In the genomic region with DNA sequence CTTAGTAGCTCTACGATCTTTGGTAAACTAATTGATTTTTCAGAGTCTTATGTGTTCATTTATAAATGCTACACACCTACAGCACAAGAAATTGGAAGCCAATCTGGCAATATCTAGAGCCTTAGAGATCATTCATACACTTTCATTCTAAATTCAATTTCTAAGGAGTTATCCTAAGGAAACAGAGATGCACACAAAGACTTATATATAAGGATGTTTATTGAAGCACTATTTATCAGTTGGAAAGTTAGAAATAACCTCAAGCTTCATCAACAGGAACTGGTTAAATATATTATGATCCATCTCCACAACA, we compare ENCODE assay signal across 7 cellular contexts. TPM values are rescaled to one million over a fixed set of nuclear protein-coding genes. Genes with fewer than 3 reads are reported as not detected.
DNase-seq lines count a peak whose midpoint lies in the region; ATAC-seq, FAIRE-seq and TF ChIP-seq lines count a peak whose summit lies in the region.
"Not testable (repeated sequence)": the region's sequence is repeated elsewhere in the genome, so short reads cannot be mapped to it uniquely, and the experiment has no call there.

No MANE protein-coding gene starts in this region.

- H4K20me1 ChIP-seq in HCT116 (ENCODE audit: insufficient read depth); PC-9 (ENCODE audit: insufficient read depth): not testable (repeated sequence)

- H3K4me2 ChIP-seq in HCT116 (ENCODE audit: low read length) (peak overlapping the region; percentile 65), PC-9 (peak overlapping the region; percentile 49)

- CTCF ChIA-PET in HCT116 (lab: Charles Lee); PC-9 (lab: Charles Lee): not testable (repeated sequence)
- CTCF ChIA-PET in WTC11 (lab: Charles Lee) = interaction anchor here (0.8 to 1.2 kb wide), 3 partner anchors 9 to 275 kb away, joined by 3 to 5 read pairs (median 4); no protein-coding TSS in a partner anchor

- peak overlapping the region; percentile 20 for H2AFZ ChIP-seq in ACC112 (ENCODE audit: low read length, unreplicated experiment)
- peak overlapping the region; percentile 36 for H2AFZ ChIP-seq in HCT116 (ENCODE audit: low read depth, low read length, poor library complexity, severe bottlenecking)
- not testable (repeated sequence) for H2AFZ ChIP-seq in PC-9

- H3K4me1 Mint-ChIP-seq in WTC11 = peaks cover 49% of the 10 kb centered on the region

- H3K4me3 Mint-ChIP-seq in WTC11 = not testable (repeated sequence)

- H3F3A ChIP-seq in PC-9 (ENCODE audit: insufficient read depth, low read depth) = peaks cover 14% of the 10 kb centered on the region

- H3K9me2 ChIP-seq in HCT116 (ENCODE audit: insufficient read depth); PC-9 (ENCODE audit: insufficient read depth): not testable (repeated sequence)

- 6 to 14% methylated on average over 1 of the region's 1 CpG for WGBS in pancreas, 2 donors

- not testable (repeated sequence) for TF ChIP-seq CTCF in HCT116 (IDR thresholded peaks at IDR 0.05 in 2 of 3, conservative IDR thresholded peaks at IDR 0.05 in 1 of 3; ENCODE audit: borderline replicate concordance in 1 of 3, insufficient read depth in 1 of 3, low read depth in 2 of 3, low read length in 2 of 3); PC-9 (conservative IDR thresholded peaks at IDR 0.05); WTC11 (IDR thresholded peaks at IDR 0.05); brain microvascular endothelial cell (IDR thresholded peaks at IDR 0.05; ENCODE audit: low read depth, low read length, missing control alignments); foreskin keratinocyte (conservative IDR thresholded peaks at IDR 0.05); pancreas (IDR thresholded peaks at IDR 0.05)

- peak; percentile 50 for ATAC-seq in HCT116
- not testable (repeated sequence) for ATAC-seq in WTC11, pancreas
- peak; percentile 33 for ATAC-seq in foreskin keratinocyte

- intact Hi-C loops in HCT116 (cut with micrococcal nuclease); PC-9 (cut with micrococcal nuclease; ENCODE audit: unreplicated experiment); pancreas (cut with DNase I): not testable (repeated sequence)

- not testable (repeated sequence) for H3K9ac ChIP-seq in HCT116 (ENCODE audit: low read length)

- not testable (repeated sequence) for H3K27me3 Mint-ChIP-seq in WTC11 (ENCODE audit: low read depth)

- H3K27ac Mint-ChIP-seq in WTC11 = peak overlapping the region; percentile 47; the same call in 1 of the 2 replicates

- TF ChIP-seq POLR2A in HCT116 (IDR thresholded peaks at IDR 0.05; ENCODE audit: borderline replicate concordance, extremely low read depth, insufficient read depth, insufficient read length) = not testable (repeated sequence)

- H3K27ac ChIP-seq in ACC112 (ENCODE audit: low read depth, low read length) (peak overlapping the region; percentile 20), PC-9 (peak overlapping the region; percentile 25), brain microvascular endothelial cell (peak overlapping the region; percentile 3)
- H3K27ac ChIP-seq in HCT116 (ENCODE audit: low read depth, low read length); foreskin keratinocyte; pancreas: not testable (repeated sequence)

- H3K36me3 Mint-ChIP-seq in WTC11 = not testable (repeated sequence)

- H3K27me3 ChIP-seq in ACC112 (ENCODE audit: insufficient read depth, low read length); HCT116 (ENCODE audit: insufficient read depth, low read length); PC-9 (ENCODE audit: insufficient read depth, low read depth); brain microvascular endothelial cell (replicated peaks); foreskin keratinocyte; pancreas: not testable (repeated sequence)

- H3K9me3 Mint-ChIP-seq in WTC11 = not testable (repeated sequence)

- H3K4me3 ChIP-seq in ACC112 (ENCODE audit: low read depth, low read length) (peak overlapping the region; percentile 6; the same call in 1 of the 2 replicates), HCT116 (replicated peaks in 1 of 2; ENCODE audit: low read depth in 1 of 2, low read length in 2 of 2) (peak overlapping the region in 1 of 2 experiments; percentile 13; a peak in 1 of 4 replicates), PC-9 (peak overlapping the region; percentile 5; the same call in 1 of the 2 replicates)
- not testable (repeated sequence) for H3K4me3 ChIP-seq in brain microvascular endothelial cell (ENCODE audit: low read depth, low read length); pancreas

- FAIRE-seq in pancreas (lab: Jason Lieb, UNC) = peak; percentile 59

- DNase-seq in HCT116 (ENCODE audit: low read depth, low spot score); PC-9; WTC11 (ENCODE audit: low spot score); brain microvascular endothelial cell; foreskin keratinocyte; pancreas: not testable (repeated sequence)

- RAD21 ChIA-PET in HCT116 (lab: Charles Lee; ENCODE audit: low non-redundant PET in 1 of 2, low total read pairs in 2 of 2, uncharacterized antibody in 2 of 2, unreplicated experiment in 2 of 2) = not testable (repeated sequence)

- not testable (repeated sequence) for H3K79me2 ChIP-seq in ACC112 (ENCODE audit: control insufficient read depth, insufficient read depth, low read length, unreplicated experiment); HCT116 (ENCODE audit: insufficient read depth, low read length)
- peaks cover 77% of the 10 kb centered on the region for H3K79me2 ChIP-seq in PC-9 (ENCODE audit: low read depth)

- POLR2A ChIA-PET in HCT116 (lab: Charles Lee) (interaction anchor here (1.0 to 1.2 kb wide), 2 partner anchors 12 to 13 kb away, joined by 3 to 7 read pairs; partner anchors contain the start of gene TNIK), WTC11 (lab: Charles Lee) (interaction anchor here (0.7 kb wide), 1 partner anchor 59 kb away, joined by 3 read pairs; no protein-coding TSS in a partner anchor)
- POLR2A ChIA-PET in PC-9 (lab: Charles Lee; ENCODE audit: unreplicated experiment) = not testable (repeated sequence)

- BruUV-seq in HCT116 (replicated peaks; lab: Mats Ljungman, UMichigan); PC-9 (replicated peaks; lab: Mats Ljungman, UMichigan): not testable (repeated sequence)

- not testable (repeated sequence) for H3K4me1 ChIP-seq in ACC112 (ENCODE audit: control insufficient read depth, insufficient read depth, low read length, unreplicated experiment); pancreas
- H3K4me1 ChIP-seq in HCT116 (ENCODE audit: control insufficient read depth in 1 of 2, insufficient read depth in 2 of 2, low read length in 2 of 2) (peaks cover 6 to 15% of the 10 kb centered on the region in 2 experiments; a peak in 3 of 4 replicates), PC-9 (replicated peaks; ENCODE audit: insufficient read depth) (peaks cover 27% of the 10 kb centered on the region), foreskin keratinocyte (peaks cover 13% of the 10 kb centered on the region)

- H3K36me3 ChIP-seq in ACC112 (ENCODE audit: insufficient read depth, low read length); HCT116 (ENCODE audit: control insufficient read depth in 1 of 2, insufficient read depth in 2 of 2, low read length in 2 of 2); PC-9 (ENCODE audit: low read depth); brain microvascular endothelial cell (replicated peaks); pancreas: not testable (repeated sequence)

- H3K9me3 ChIP-seq in HCT116 (ENCODE audit: control insufficient read depth in 1 of 2, insufficient read depth in 1 of 2, low read depth in 1 of 2, low read length in 2 of 2); PC-9 (ENCODE audit: insufficient read depth, low read depth); pancreas: not testable (repeated sequence)

- TF ChIP-seq RAD21 in HCT116 (IDR thresholded peaks at IDR 0.05; ENCODE audit: low read depth) = not testable (repeated sequence)

- in situ Hi-C loops in brain microvascular endothelial cell (cut with HindIII; ENCODE audit: low pct_ligation_motif_present, low sequenced_read_pairs) = not testable (repeated sequence)

RNA-seq across cellular contexts. Expression of gene TNIK, which starts 12.7 kb away (rescaled TPM):
- total RNA-seq in HCT116 (2021; ENCODE audit: unreplicated experiment) (24.1 TPM), PC-9 (2021) (28.8 and 30.7 TPM in 2 replicates), WTC11 (2021) (50.3 to 53.0 TPM (median 51.9 TPM) in 3 replicates), foreskin keratinocyte (9.4 and 12.3 TPM in 2 replicates), pancreas (10 to 100 TPM in 1 of 6 donors, 1 to 10 TPM in 5; 4.4 to 13.6 (median 6.0) TPM)
- polyA plus RNA-seq in HCT116 (2012) = 11.4 and 13.6 TPM in 2 replicates
- polyA plus RNA-seq in foreskin keratinocyte (3.2 and 3.7 TPM in 2 replicates), pancreas (1 to 10 TPM; 3.5 to 4.7 TPM)
